17 cellular contexts compared by ENCODE assay signal in the genomic region with DNA sequence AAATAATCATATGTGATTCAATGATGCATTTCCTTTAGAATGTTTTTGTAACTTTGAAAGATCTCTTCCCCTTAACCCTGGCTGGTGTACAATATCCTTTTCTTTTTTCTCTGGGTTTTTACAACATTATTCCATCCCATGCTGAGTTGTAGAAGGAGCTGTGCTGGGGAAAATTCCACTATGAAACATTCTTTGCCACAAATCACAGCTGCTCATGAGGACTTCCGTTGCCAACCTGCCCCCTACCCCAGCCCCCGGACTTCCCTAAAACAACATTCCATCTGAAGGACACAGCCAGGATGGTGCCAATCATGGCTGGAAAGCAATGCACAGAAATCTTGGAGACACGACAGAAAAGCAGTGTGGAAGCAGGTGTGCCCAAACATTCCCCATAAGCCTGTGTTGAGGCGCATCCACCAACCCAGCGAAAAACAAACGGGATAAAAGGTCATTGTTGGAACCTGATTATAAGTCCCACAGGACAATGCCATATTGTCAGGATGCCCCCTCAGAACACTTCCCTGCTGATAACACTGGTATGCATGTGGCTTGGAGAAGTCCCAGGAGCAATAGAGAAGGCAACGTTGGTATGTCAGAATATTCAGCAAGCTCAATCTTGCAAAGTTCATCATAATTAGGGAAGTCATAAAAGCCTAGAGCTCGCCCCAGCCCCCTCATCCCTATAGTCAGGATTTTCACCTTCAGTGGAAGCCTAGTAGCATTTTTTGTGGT.
DNase-seq lines count a peak whose midpoint lies in the region; ATAC-seq and TF ChIP-seq lines count a peak whose summit lies in the region.
"Had no signal": no experiment of that assay in that cellular context is flagged by ENCODE, and none has a peak within 500 bp of the region (broad histone marks: within the 10 kb centered on the region; RNA-seq: fewer than 3 reads in every experiment).

No MANE protein-coding gene starts in this region.

- no peaks in the 10 kb centered on the region for H3K36me3 Mint-ChIP-seq in naive thymus-derived CD4-positive, alpha-beta T cell
- H3K36me3 Mint-ChIP-seq: activated CD4-positive, alpha-beta memory T cell treated with anti-CD3 and anti-CD28 coated beads for 36 hours; T-cell had no signal

- no peak overlapping the region for H4K8ac ChIP-seq in trophoblast cell (ENCODE audit: low read depth, low read length)

- TF ChIP-seq CTCF in RWPE2 (IDR thresholded peaks at IDR 0.05; ENCODE audit: poor library complexity, severe bottlenecking), result no peak
- no peak for TF ChIP-seq CTCF in heart right ventricle (IDR thresholded peaks at IDR 0.05)

- H3K4me3 ChIP-seq in RWPE2 (ENCODE audit: severe bottlenecking), result no peak overlapping the region
- no peak overlapping the region for H3K4me3 ChIP-seq in trophoblast cell (ENCODE audit: low read depth, low read length)
- H3K4me3 ChIP-seq in naive thymus-derived CD4-positive, alpha-beta T cell (ENCODE audit: low read length), result no peak overlapping the region
- H3K4me3 ChIP-seq in heart right ventricle, result no peak overlapping the region
- H3K4me3 ChIP-seq: right atrium auricular region had no signal

- peak overlapping the region; percentile 33 for H3K14ac ChIP-seq in trophoblast cell (ENCODE audit: low read length)

- no peaks in the 10 kb centered on the region for H3K4me1 Mint-ChIP-seq in naive thymus-derived CD4-positive, alpha-beta T cell
- H3K4me1 Mint-ChIP-seq: T-cell had no signal

- H3K27ac ChIP-seq in RWPE2 (ENCODE audit: poor library complexity, severe bottlenecking) (peak overlapping the region; percentile 72), epithelial cell of prostate (peak overlapping the region; percentile 67), trophoblast cell (ENCODE audit: low read depth, low read length) (no peak overlapping the region), heart right ventricle (no peak overlapping the region)
- H3K27ac ChIP-seq in naive thymus-derived CD4-positive, alpha-beta T cell (ENCODE audit: low read depth, low read length), result no peak overlapping the region
- H3K27ac ChIP-seq: right atrium auricular region had no signal

- no peak overlapping the region for H2BK12ac ChIP-seq in trophoblast cell (ENCODE audit: low read length)

- POLR2A ChIA-PET in naive thymus-derived CD4-positive, alpha-beta T cell (lab: Charles Lee), result no interaction called here

- H3K4me1 ChIP-seq in RWPE2 (ENCODE audit: insufficient read depth, poor library complexity, severe bottlenecking), result peaks cover 20% of the 10 kb centered on the region
- H3K4me1 ChIP-seq in trophoblast cell (ENCODE audit: control insufficient read depth in 1 of 2, insufficient read depth in 2 of 2, low read length in 2 of 2), result peaks cover 12 to 19% of the 10 kb centered on the region in 2 experiments
- H3K4me1 ChIP-seq in naive thymus-derived CD4-positive, alpha-beta T cell (ENCODE audit: control insufficient read depth in 2 of 2, insufficient read depth in 2 of 2, low read length in 2 of 2), result no peaks in the 10 kb centered on the region
- no peaks in the 10 kb centered on the region for H3K4me1 ChIP-seq in heart right ventricle
- H3K4me1 ChIP-seq: right atrium auricular region had no signal

- intact Hi-C loops in naive thymus-derived CD4-positive, alpha-beta T cell (cut with micrococcal nuclease), result no loop called here
- intact Hi-C loops in heart right ventricle (cut with DNase I), result no loop called here

- H3K4ac ChIP-seq in trophoblast cell (ENCODE audit: low read depth, low read length), result no peak overlapping the region

- no CpG with 5 or more reads among the region's 8 CpGs for WGBS in trophoblast cell (ENCODE audit: extremely low coverage, insufficient coverage, insufficient read length)
- 33 to 36% methylated on average over 8 of the region's 8 CpGs for WGBS in heart right ventricle, 2 donors

- no peak overlapping the region for H4K12ac ChIP-seq in trophoblast cell (ENCODE audit: low read depth, low read length)

- no peak overlapping the region for H3K4me2 ChIP-seq in trophoblast cell (ENCODE audit: low read length)

- no peak overlapping the region for H3K23ac ChIP-seq in trophoblast cell (ENCODE audit: low read length)

- peaks cover 0 to 31% (median 22%) of the 10 kb centered on the region in 5 donors for H3K27me3 Mint-ChIP-seq in naive thymus-derived CD4-positive, alpha-beta T cell

- no peak overlapping the region for H2AFZ ChIP-seq in trophoblast cell (ENCODE audit: insufficient read depth, low read length, poor library complexity)

- no peaks in the 10 kb centered on the region for H3K79me2 ChIP-seq in trophoblast cell (ENCODE audit: control insufficient read depth, insufficient read depth, low read length, poor library complexity)

- H3K9me3 Mint-ChIP-seq in naive thymus-derived CD4-positive, alpha-beta T cell, result peaks cover 0 to 10% (median 4%) of the 10 kb centered on the region in 11 donors

- H3K4me3 Mint-ChIP-seq in naive thymus-derived CD4-positive, alpha-beta T cell, result no peak overlapping the region
- H3K4me3 Mint-ChIP-seq: activated CD4-positive, alpha-beta memory T cell treated with anti-CD3 and anti-CD28 coated beads for 36 hours; activated T-cell treated with anti-CD3 and anti-CD28 coated beads, Interleukin-2, amount 50 U/mL, for 24 hours; T-cell had no signal

- peak overlapping the region; percentile 2 for H2BK120ac ChIP-seq in trophoblast cell (ENCODE audit: insufficient read depth, low read length, poor library complexity)

- ATAC-seq in RWPE2 (ENCODE audit: low read depth) (no peak), HG02588 (IDR thresholded peaks at IDR 0.05; ENCODE audit: unreplicated experiment) (no peak), heart right ventricle (no peak)
- no peak for ATAC-seq in naive thymus-derived CD4-positive, alpha-beta T cell
- ATAC-seq: activated naive CD4-positive, alpha-beta T cell treated with anti-CD3 and anti-CD28 coated beads, Interleukin-2, amount 50 U/mL, for 72 hours; T-cell had no signal

- CTCF ChIA-PET in naive thymus-derived CD4-positive, alpha-beta T cell (lab: Charles Lee), result interaction anchor here (1.8 kb wide), 1 partner anchor 9 kb away, joined by 4 read pairs; no protein-coding TSS in a partner anchor

- H3K27ac Mint-ChIP-seq in naive thymus-derived CD4-positive, alpha-beta T cell, result no peak overlapping the region
- H3K27ac Mint-ChIP-seq: activated CD4-positive, alpha-beta memory T cell treated with anti-CD3 and anti-CD28 coated beads for 36 hours; activated naive CD4-positive, alpha-beta T cell treated with anti-CD3 and anti-CD28 coated beads, Interleukin-2, amount 50 U/mL, for 72 hours; activated T-cell treated with anti-CD3 and anti-CD28 coated beads, Interleukin-2, amount 50 U/mL, for 24 hours; T-cell had no signal

- H2BK5ac ChIP-seq in trophoblast cell (ENCODE audit: low read depth, low read length, poor library complexity), result no peak overlapping the region

- no peak overlapping the region for H3K18ac ChIP-seq in trophoblast cell (ENCODE audit: low read length)

- H2AK5ac ChIP-seq in trophoblast cell (ENCODE audit: low read length), result no peak overlapping the region

- peaks cover 5% of the 10 kb centered on the region for H3K79me1 ChIP-seq in trophoblast cell (ENCODE audit: low read length)

- H4K91ac ChIP-seq in trophoblast cell (ENCODE audit: low read depth, low read length), result no peak overlapping the region

- H3K9me3 ChIP-seq in RWPE2 (ENCODE audit: severe bottlenecking), result no peaks in the 10 kb centered on the region
- no peaks in the 10 kb centered on the region for H3K9me3 ChIP-seq in trophoblast cell (ENCODE audit: insufficient read depth, low read depth, low read length)
- H3K9me3 ChIP-seq in naive thymus-derived CD4-positive, alpha-beta T cell (ENCODE audit: control insufficient read depth in 2 of 3, low read length in 3 of 3), result no peaks in the 10 kb centered on the region
- H3K9me3 ChIP-seq in heart right ventricle, result peaks cover 0 to 10% (median 0%) of the 10 kb centered on the region in 11 donors
- H3K9me3 ChIP-seq: right atrium auricular region had no signal

- DNase-seq in EH (ENCODE audit: low read depth), result peak; percentile 75
- DNase-seq in RWPE2 (ENCODE audit: low spot score), result no peak
- peak; percentile 66 for DNase-seq in epithelial cell of prostate (ENCODE audit: low read depth, low spot score)
- DNase-seq in trophoblast cell, result no peak
- DNase-seq in NCI-H1105 (lab: John Stamatoyannopoulos, UW), result no peak
- no peak for DNase-seq in naive thymus-derived CD4-positive, alpha-beta T cell
- DNase-seq in heart right ventricle, result no peak
- DNase-seq: activated CD4-positive, alpha-beta memory T cell treated with anti-CD3 and anti-CD28 coated beads for 36 hours; activated T-cell treated with anti-CD3 and anti-CD28 coated beads, Interleukin-2, amount 50 U/mL, for 24 hours; caudate nucleus; effector memory CD4-positive, alpha-beta T cell; NCI-H446; stimulated activated CD4-positive, alpha-beta T cell treated with anti-CD3 and anti-CD28 coated beads, Interleukin-1b, Interleukin-23, amount 100 ng/mL, for 48 hours; T-cell had no signal

- H3K27me3 ChIP-seq in RWPE2 (ENCODE audit: insufficient read depth, poor library complexity, severe bottlenecking) (no peaks in the 10 kb centered on the region), trophoblast cell (ENCODE audit: insufficient read depth, low read length) (no peaks in the 10 kb centered on the region), heart right ventricle (peaks cover 3 to 22% (median 12%) of the 10 kb centered on the region in 7 donors)
- no peaks in the 10 kb centered on the region for H3K27me3 ChIP-seq in naive thymus-derived CD4-positive, alpha-beta T cell (ENCODE audit: control insufficient read depth in 2 of 2, insufficient read depth in 2 of 2, low read length in 2 of 2)
- H3K27me3 ChIP-seq: right atrium auricular region had no signal

- H3K36me3 ChIP-seq in RWPE2 (ENCODE audit: low read depth), result no peaks in the 10 kb centered on the region
- no peaks in the 10 kb centered on the region for H3K36me3 ChIP-seq in trophoblast cell (ENCODE audit: control insufficient read depth in 1 of 2, insufficient read depth in 2 of 2, low read length in 2 of 2)
- no peaks in the 10 kb centered on the region for H3K36me3 ChIP-seq in naive thymus-derived CD4-positive, alpha-beta T cell (ENCODE audit: control insufficient read depth in 2 of 3, insufficient read depth in 3 of 3, low read length in 3 of 3)
- no peaks in the 10 kb centered on the region for H3K36me3 ChIP-seq in heart right ventricle
- H3K36me3 ChIP-seq: right atrium auricular region had no signal

- H3K9ac ChIP-seq in trophoblast cell (ENCODE audit: low read length), result no peak overlapping the region

Comparison
In these comparisons a context has a peak if more than half of its experiments do, and no peak if none do; other contexts are left out.
1. DNase-seq: peak in EH (single experiment) and epithelial cell of prostate (single experiment); none in RWPE2 (single experiment), trophoblast cell (0 of 2), NCI-H1105 (single experiment), naive thymus-derived CD4-positive, alpha-beta T cell (0 of 9) and heart right ventricle (0 of 2).
2. H3K27ac ChIP-seq: peak in RWPE2 (single experiment) and epithelial cell of prostate (single experiment); none in trophoblast cell (single experiment), naive thymus-derived CD4-positive, alpha-beta T cell (single experiment) and heart right ventricle (0 of 10).